ENCODE assay signal across 1 cellular context in the genomic region with DNA sequence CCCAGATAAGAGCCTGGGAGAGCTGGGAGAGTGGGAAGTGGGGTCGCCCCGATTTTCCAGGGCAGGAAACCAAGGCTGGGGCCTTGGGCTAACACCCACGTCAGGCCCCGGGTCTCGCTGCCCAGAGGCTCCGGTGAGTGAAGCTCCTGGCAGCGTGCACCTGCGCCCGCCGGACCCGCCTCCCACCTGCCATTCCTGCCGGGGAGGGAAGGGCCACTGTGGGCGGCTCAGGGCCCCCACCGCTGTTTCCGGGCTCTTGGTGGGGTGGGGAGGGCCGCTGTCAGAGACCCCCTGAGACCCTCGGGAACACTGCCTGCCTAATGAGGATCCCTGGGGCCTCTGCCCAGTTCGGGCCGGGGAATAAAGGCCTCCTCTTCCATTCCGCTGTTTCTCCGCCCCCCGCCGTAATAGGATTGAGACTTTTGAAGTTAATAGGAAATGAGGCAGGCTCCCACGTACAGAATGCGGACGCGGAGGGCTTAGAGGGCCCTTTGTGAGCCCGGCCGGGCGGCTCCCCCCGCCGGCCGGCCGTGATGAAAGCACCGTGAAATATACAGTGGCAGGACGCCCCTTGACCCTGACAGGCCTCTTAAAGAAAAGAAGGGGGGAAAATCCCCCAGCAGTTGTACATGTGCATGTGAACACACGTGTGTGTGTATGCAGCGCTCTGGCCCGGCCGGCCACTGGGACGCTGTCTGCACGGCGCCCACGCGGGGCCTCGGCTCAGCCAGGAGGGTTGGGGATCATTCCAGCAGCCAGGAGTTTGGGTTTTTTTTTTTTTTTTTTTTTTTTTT.
TF ChIP-seq lines count a peak whose summit lies in the region.

No MANE protein-coding gene starts in this region.

TF ChIP-seq in HepG2, 621 proteins besides CTCF, POLR2A, EP300 and RAD21:
- TF ChIP-seq HNRNPLL (IDR thresholded peaks at IDR 0.05; ENCODE audit: low read depth, low read length, poor library complexity, severe bottlenecking) (peak; percentile 22), ZNF331 (CRISPR knock-in tag; IDR thresholded peaks at IDR 0.05) (no peak)
